Comparison of ENCODE assay signal across 17 cellular contexts in the genomic region with DNA sequence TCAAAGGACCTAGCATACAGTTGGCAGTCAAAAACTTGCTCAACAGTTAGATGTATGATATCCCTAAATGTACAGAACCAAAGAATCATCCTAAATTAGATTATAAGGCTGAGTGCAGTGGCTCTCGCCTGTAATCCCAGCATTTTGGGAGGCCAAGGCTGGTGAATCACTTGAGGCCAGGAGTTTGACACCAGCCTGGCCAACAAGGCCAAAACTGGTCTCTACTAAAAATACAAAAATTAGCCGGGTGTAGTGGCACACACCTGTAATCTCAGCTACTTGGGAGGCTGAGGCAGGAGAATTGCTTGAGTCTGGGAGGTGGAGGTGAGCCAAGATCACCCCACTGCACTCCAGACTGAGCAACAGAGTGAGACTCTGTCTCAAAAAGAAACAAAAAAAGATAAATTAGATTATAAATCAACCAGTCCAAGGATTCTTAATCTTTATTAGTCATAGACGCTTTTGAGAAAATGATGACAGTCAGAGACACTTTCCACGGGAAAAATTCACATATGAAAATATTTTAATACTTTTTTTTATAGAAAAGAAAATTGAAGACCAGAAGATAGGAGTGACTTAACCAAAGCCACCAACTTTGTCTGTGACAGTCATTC.
"Had no signal": no experiment of that assay in that cellular context is flagged by ENCODE, and none has a peak within 500 bp of the region (broad histone marks: within the 10 kb centered on the region; RNA-seq: fewer than 3 reads in every experiment).

No MANE protein-coding gene starts in this region.

- H3K4me1 ChIP-seq: gastrocnemius medialis, SJSA1 had no signal

- ATAC-seq: gastrocnemius medialis; heart right ventricle; left lobe of liver; mucosa of descending colon; naive thymus-derived CD8-positive, alpha-beta T cell had no signal

- H3K36me3 ChIP-seq: gastrocnemius medialis, heart right ventricle, neutrophil, SJSA1, thyroid gland, vagina had no signal

- H3K4me3 ChIP-seq: coronary artery, gastrocnemius medialis, heart right ventricle, mucosa of descending colon, SJSA1, skin epidermis, thyroid gland, vagina had no signal

- H3K9me3 ChIP-seq: gastrocnemius medialis, mucosa of descending colon, neutrophil, SJSA1, thyroid gland, vagina had no signal

- H3K27me3 ChIP-seq: gastrocnemius medialis, SJSA1, thyroid gland, vagina had no signal

- H3K27ac Mint-ChIP-seq: naive thymus-derived CD8-positive, alpha-beta T cell had no signal

- H3K27ac ChIP-seq: coronary artery, gastrocnemius medialis, heart right ventricle, neutrophil, SJSA1, thyroid gland, vagina had no signal

- DNase-seq: caudate nucleus; effector CD4-positive, alpha-beta T cell; gastrocnemius medialis; heart right ventricle; islet precursor cell; mammary epithelial cell; mucosa of descending colon; naive thymus-derived CD8-positive, alpha-beta T cell; posterior cingulate gyrus; stimulated activated CD4-positive, alpha-beta T cell treated with anti-CD3 and anti-CD28 coated beads, Interleukin-4, amount 100 ng/mL, for 4 hours; thyroid gland had no signal
